ENCODE assay signal across 16 cellular contexts in genomic region chr18:55920063-55920462, GRCh38.
DNase-seq lines count a peak whose midpoint lies in the region; ATAC-seq and TF ChIP-seq lines count a peak whose summit lies in the region.
"Had no signal": no experiment of that assay in that cellular context is flagged by ENCODE, and none has a peak within 500 bp of the region (broad histone marks: within the 10 kb centered on the region; RNA-seq: fewer than 3 reads in every experiment).

No MANE protein-coding gene starts in this region.

- no peak overlapping the region for H3K4me3 Mint-ChIP-seq in activated T-cell treated with anti-CD3 and anti-CD28 coated beads, Interleukin-2, amount 50 U/mL, for 72 hours
- no peak overlapping the region for H3K4me3 Mint-ChIP-seq in activated T-cell treated with anti-CD3 and anti-CD28 coated beads, Interleukin-2, amount 50 U/mL, for 4 hours
- H3K4me3 Mint-ChIP-seq: CD8-positive, alpha-beta T cell; H9 had no signal

- H3K9me3 Mint-ChIP-seq in activated T-cell treated with anti-CD3 and anti-CD28 coated beads, Interleukin-2, amount 50 U/mL, for 72 hours, result peaks cover 5 to 7% of the 10 kb centered on the region in 2 donors
- peaks cover 9% of the 10 kb centered on the region for H3K9me3 Mint-ChIP-seq in activated T-cell treated with anti-CD3 and anti-CD28 coated beads, Interleukin-2, amount 50 U/mL, for 4 hours

- peak overlapping the region; percentile 7 for H3K27ac Mint-ChIP-seq in activated T-cell treated with anti-CD3 and anti-CD28 coated beads, Interleukin-2, amount 50 U/mL, for 72 hours
- H3K27ac Mint-ChIP-seq: CD8-positive, alpha-beta T cell; H9 had no signal

- TF ChIP-seq CTCF in epithelial cell of esophagus (IDR thresholded peaks at IDR 0.05; ENCODE audit: insufficient read depth, low read depth, low read length, missing control alignments), result no peak

- ATAC-seq in activated T-cell treated with anti-CD3 and anti-CD28 coated beads, Interleukin-2, amount 50 U/mL, for 72 hours (replicated peaks in 1 of 2), result no peak
- ATAC-seq in activated T-cell treated with anti-CD3 and anti-CD28 coated beads, Interleukin-2, amount 50 U/mL, for 4 hours, result no peak
- ATAC-seq in left lobe of liver, result no peak
- ATAC-seq in GM19452 (IDR thresholded peaks at IDR 0.05; ENCODE audit: unreplicated experiment), result no peak
- ATAC-seq: A549; CD8-positive, alpha-beta T cell had no signal

- H3K27me3 Mint-ChIP-seq in activated T-cell treated with anti-CD3 and anti-CD28 coated beads, Interleukin-2, amount 50 U/mL, for 72 hours (ENCODE audit: low read depth), result no peaks in the 10 kb centered on the region
- H3K27me3 Mint-ChIP-seq in activated T-cell treated with anti-CD3 and anti-CD28 coated beads, Interleukin-2, amount 50 U/mL, for 4 hours (ENCODE audit: low read depth), result no peaks in the 10 kb centered on the region

- DNase-seq in activated T-cell treated with anti-CD3 and anti-CD28 coated beads, Interleukin-2, amount 50 U/mL, for 72 hours, result no peak
- DNase-seq in activated T-cell treated with anti-CD3 and anti-CD28 coated beads, Interleukin-2, amount 50 U/mL, for 4 hours, result no peak
- DNase-seq in NCI-H2227 treated with DMSO at 0.1 percent for 48 hours (lab: John Stamatoyannopoulos, UW) (peak; percentile 74), epithelial cell of esophagus (ENCODE audit: low read depth) (peak; percentile 4), left lobe of liver (ENCODE audit: low spot score) (no peak), mesenteric fat pad (ENCODE audit: low spot score) (no peak)
- DNase-seq: BE2C; CD8-positive, alpha-beta T cell; COR-L47; DMS153; DMS79 treated with DMSO at 0.1 percent for 48 hours; EL; GOT3; H9 had no signal

- no peaks in the 10 kb centered on the region for H3K36me3 Mint-ChIP-seq in activated T-cell treated with anti-CD3 and anti-CD28 coated beads, Interleukin-2, amount 50 U/mL, for 72 hours (ENCODE audit: insufficient read depth in 2 of 2)
- no peaks in the 10 kb centered on the region for H3K36me3 Mint-ChIP-seq in activated T-cell treated with anti-CD3 and anti-CD28 coated beads, Interleukin-2, amount 50 U/mL, for 4 hours (ENCODE audit: insufficient read depth)
- H3K36me3 Mint-ChIP-seq: CD8-positive, alpha-beta T cell had no signal

- H3K4me3 ChIP-seq in epithelial cell of esophagus (ENCODE audit: low read length), result no peak overlapping the region
- H3K4me3 ChIP-seq: A549 had no signal

- no peaks in the 10 kb centered on the region for H3K4me1 Mint-ChIP-seq in activated T-cell treated with anti-CD3 and anti-CD28 coated beads, Interleukin-2, amount 50 U/mL, for 72 hours (ENCODE audit: low read depth)
- H3K4me1 Mint-ChIP-seq in activated T-cell treated with anti-CD3 and anti-CD28 coated beads, Interleukin-2, amount 50 U/mL, for 4 hours (ENCODE audit: low read depth), result no peaks in the 10 kb centered on the region

Comparison
In these comparisons a context has a peak if more than half of its experiments do, and no peak if none do; other contexts are left out.
1. DNase-seq: peak in NCI-H2227 treated with DMSO at 0.1 percent for 48 hours (single experiment) and epithelial cell of esophagus (single experiment); none in activated T-cell treated with anti-CD3 and anti-CD28 coated beads, Interleukin-2, amount 50 U/mL, for 72 hours (0 of 2), activated T-cell treated with anti-CD3 and anti-CD28 coated beads, Interleukin-2, amount 50 U/mL, for 4 hours (single experiment), left lobe of liver (single experiment) and mesenteric fat pad (single experiment).